Comparison of ENCODE assay signal across 32 cellular contexts in genomic region chr22:42132457-42132856, GRCh38. TPM values are rescaled to one million over a fixed set of nuclear protein-coding genes. Genes with fewer than 3 reads are reported as not detected.
DNase-seq lines count a peak whose midpoint lies in the region; ATAC-seq and TF ChIP-seq lines count a peak whose summit lies in the region.
"Had no signal": no experiment of that assay in that cellular context is flagged by ENCODE, and none has a peak within 500 bp of the region (broad histone marks: within the 10 kb centered on the region; RNA-seq: fewer than 3 reads in every experiment).

No MANE protein-coding gene starts in this region.

- H3K27me3 Mint-ChIP-seq in endodermal cell (ENCODE audit: insufficient read depth): peaks cover 10% of the 10 kb centered on the region
- H3K27me3 Mint-ChIP-seq in stimulated activated naive B cell treated with anti-CD40 and anti-IgM and Interleukin-4, amounts not matched to agents 10 μg/mL and 1 μg/mL and 100 μg/mL, for 72 hours: no peaks in the 10 kb centered on the region
- H3K27me3 Mint-ChIP-seq: activated CD8-positive, alpha-beta T cell treated with anti-CD3 and anti-CD28 coated beads for 36 hours; activated naive CD8-positive, alpha-beta T cell treated with anti-CD3 and anti-CD28 coated beads, Interleukin-2, amount 10 ng/mL, durations not matched to agents 7 days and 5 days; stimulated activated naive CD8-positive, alpha-beta T cell treated with anti-CD3 and anti-CD28 coated beads, Interleukin-15, Interleukin-2, amounts not matched to agents 100 ng/mL and 50 ng/mL, for 24 hours had no signal

- no peak overlapping the region for H3K9ac ChIP-seq in endodermal cell (ENCODE audit: extremely low read depth, low read length, poor library complexity, severe bottlenecking)

- H3K27ac ChIP-seq in HEK293 (ENCODE audit: extremely low read depth, low read depth, low read length) (no peak overlapping the region), endodermal cell (ENCODE audit: low read depth, low read length) (no peak overlapping the region), PC-9 (no peak overlapping the region)
- H3K27ac ChIP-seq: A549, ascending aorta, gastroesophageal sphincter, hepatocyte, HL-60, left lung, neutrophil, RWPE1, thyroid gland had no signal

- H3K36me3 ChIP-seq in HEK293 (ENCODE audit: control insufficient read depth in 2 of 2, insufficient read depth in 1 of 2, low read length in 2 of 2): no peaks in the 10 kb centered on the region
- H3K36me3 ChIP-seq in endodermal cell (ENCODE audit: control insufficient read depth, insufficient read depth, low read length): no peaks in the 10 kb centered on the region
- H3K36me3 ChIP-seq in PC-9 (ENCODE audit: low read depth): no peaks in the 10 kb centered on the region
- H3K36me3 ChIP-seq: ascending aorta, gastroesophageal sphincter, left lung, neutrophil, thyroid gland had no signal

- H2AFZ ChIP-seq in PC-9: no peak overlapping the region
- H2AFZ ChIP-seq: hepatocyte had no signal

- no peak overlapping the region for H3K27ac Mint-ChIP-seq in endodermal cell
- peak overlapping the region; percentile 85 for H3K27ac Mint-ChIP-seq in stimulated activated naive B cell treated with anti-CD40 and anti-IgM and Interleukin-4, amounts not matched to agents 10 μg/mL and 1 μg/mL and 100 μg/mL, for 72 hours
- H3K27ac Mint-ChIP-seq: activated CD8-positive, alpha-beta T cell treated with anti-CD3 and anti-CD28 coated beads for 36 hours; activated naive CD8-positive, alpha-beta T cell treated with anti-CD3 and anti-CD28 coated beads, Interleukin-2, amount 10 ng/mL, durations not matched to agents 7 days and 5 days; stimulated activated naive CD8-positive, alpha-beta T cell treated with anti-CD3 and anti-CD28 coated beads, Interleukin-15, Interleukin-2, amounts not matched to agents 100 ng/mL and 50 ng/mL, for 24 hours had no signal

- H3K27me3 ChIP-seq in endodermal cell (ENCODE audit: control insufficient read depth, insufficient read depth, low read length, poor library complexity, severe bottlenecking) (no peaks in the 10 kb centered on the region), PC-9 (ENCODE audit: insufficient read depth, low read depth) (no peaks in the 10 kb centered on the region)
- H3K27me3 ChIP-seq: ascending aorta, hepatocyte, neutrophil, thyroid gland had no signal

- H3K79me2 ChIP-seq in PC-9 (ENCODE audit: low read depth): no peaks in the 10 kb centered on the region
- H3K79me2 ChIP-seq: hepatocyte had no signal

- CTCF ChIA-PET in HEK293 (lab: Yijun Ruan, JAX) (interaction anchor here (0.5 to 0.6 kb wide), 3 partner anchors 42 to 164 kb away, joined by 3 read pairs; no protein-coding TSS in a partner anchor), PC-9 (lab: Charles Lee) (no interaction called here)

- no peak overlapping the region for H3K4me3 Mint-ChIP-seq in endodermal cell
- no peak overlapping the region for H3K4me3 Mint-ChIP-seq in stimulated activated naive B cell treated with anti-CD40 and anti-IgM and Interleukin-4, amounts not matched to agents 10 μg/mL and 1 μg/mL and 100 μg/mL, for 72 hours
- H3K4me3 Mint-ChIP-seq: activated CD8-positive, alpha-beta T cell treated with anti-CD3 and anti-CD28 coated beads for 36 hours; activated naive CD8-positive, alpha-beta T cell treated with anti-CD3 and anti-CD28 coated beads, Interleukin-2, amount 10 ng/mL, durations not matched to agents 7 days and 5 days; stimulated activated naive CD8-positive, alpha-beta T cell treated with anti-CD3 and anti-CD28 coated beads, Interleukin-15, Interleukin-2, amounts not matched to agents 100 ng/mL and 50 ng/mL, for 24 hours had no signal

- H3K4me1 Mint-ChIP-seq in endodermal cell: no peaks in the 10 kb centered on the region
- peaks cover 0 to 4% of the 10 kb centered on the region in 2 donors for H3K4me1 Mint-ChIP-seq in stimulated activated naive B cell treated with anti-CD40 and anti-IgM and Interleukin-4, amounts not matched to agents 10 μg/mL and 1 μg/mL and 100 μg/mL, for 72 hours
- H3K4me1 Mint-ChIP-seq: activated naive CD8-positive, alpha-beta T cell treated with anti-CD3 and anti-CD28 coated beads, Interleukin-2, amount 10 ng/mL, durations not matched to agents 7 days and 5 days had no signal

- peak; percentile 22 for DNase-seq in NCI-H748 (lab: John Stamatoyannopoulos, UW; ENCODE audit: unreplicated experiment)
- no peak for DNase-seq in NCI-H748 treated with DMSO at 0.1 percent for 48 hours (lab: John Stamatoyannopoulos, UW)
- no peak for DNase-seq in endodermal cell
- no peak for DNase-seq in stimulated activated naive B cell treated with anti-CD40 and anti-IgM and Interleukin-4, amounts not matched to agents 10 μg/mL and 1 μg/mL and 100 μg/mL, for 72 hours
- DNase-seq in PC-9: no peak
- no peak for DNase-seq in C1 segment of cervical spinal cord (lab: John Stamatoyannopoulos, UW)
- DNase-seq: activated CD4-positive, alpha-beta T cell treated with anti-CD3 and anti-CD28 coated beads for 1 hour; activated CD8-positive, alpha-beta T cell treated with anti-CD3 and anti-CD28 coated beads for 36 hours; activated naive CD8-positive, alpha-beta T cell treated with anti-CD3 and anti-CD28 coated beads, Interleukin-2, amount 10 ng/mL, durations not matched to agents 7 days and 5 days; caudate nucleus; dermis blood vessel endothelial cell; GOT3; mesendoderm; NCI-H1048; NCI-H1694 treated with DMSO at 0.1 percent for 48 hours; NCI-H226; NCI-H774; T-helper 1 cell; thyroid gland had no signal

- H3K9me2 ChIP-seq in PC-9 (ENCODE audit: insufficient read depth): no peaks in the 10 kb centered on the region

- no peak overlapping the region for H3K4me2 ChIP-seq in PC-9
- H3K4me2 ChIP-seq: A549, hepatocyte had no signal

- no peaks in the 10 kb centered on the region for H4K20me1 ChIP-seq in PC-9 (ENCODE audit: insufficient read depth)

- BruUV-seq in PC-9 (replicated peaks; lab: Mats Ljungman, UMichigan): no TSS peak

- no peaks in the 10 kb centered on the region for H3F3A ChIP-seq in PC-9 (ENCODE audit: insufficient read depth, low read depth)

- H3K9me3 ChIP-seq in HEK293 (ENCODE audit: control insufficient read depth, insufficient read depth, low read depth, low read length) (no peaks in the 10 kb centered on the region), endodermal cell (ENCODE audit: control insufficient read depth, low read length) (peaks cover 8% of the 10 kb centered on the region), PC-9 (ENCODE audit: insufficient read depth, low read depth) (no peaks in the 10 kb centered on the region)
- H3K9me3 ChIP-seq: A549, ascending aorta, gastroesophageal sphincter, left lung, neutrophil, thyroid gland had no signal

- TF ChIP-seq CTCF in HEK293 (tag by site-specific recombination; IDR thresholded peaks at IDR 0.05) (no peak), endodermal cell (conservative IDR thresholded peaks at IDR 0.05) (peak; percentile 53), PC-9 (conservative IDR thresholded peaks at IDR 0.05) (no peak)

- 90 to 91% methylated on average over 13 of the region's 13 CpGs for WGBS in endodermal cell (ENCODE audit: insufficient coverage in 1 of 2, insufficient read length in 1 of 2), 2 experiments

- intact Hi-C loops in PC-9 (cut with micrococcal nuclease; ENCODE audit: unreplicated experiment): no loop called here

- H3K4me3 ChIP-seq in HEK293 (ENCODE audit: low read depth, low read length): no peak overlapping the region
- H3K4me3 ChIP-seq in endodermal cell (ENCODE audit: low read length): no peak overlapping the region
- H3K4me3 ChIP-seq in PC-9: no peak overlapping the region
- H3K4me3 ChIP-seq: A549, ascending aorta, gastroesophageal sphincter, hepatocyte, left lung, thyroid gland had no signal

- no peak for ATAC-seq in stimulated activated naive B cell treated with anti-CD40 and anti-IgM and Interleukin-4, amounts not matched to agents 10 μg/mL and 1 μg/mL and 100 μg/mL, for 72 hours (replicated peaks)
- no peak for ATAC-seq in GM21619 (IDR thresholded peaks at IDR 0.05; ENCODE audit: unreplicated experiment)
- ATAC-seq: A549; activated CD8-positive, alpha-beta T cell treated with anti-CD3 and anti-CD28 coated beads for 36 hours; gastroesophageal sphincter; left lung had no signal

- H3K9me3 Mint-ChIP-seq in endodermal cell: no peaks in the 10 kb centered on the region
- H3K9me3 Mint-ChIP-seq in stimulated activated naive B cell treated with anti-CD40 and anti-IgM and Interleukin-4, amounts not matched to agents 10 μg/mL and 1 μg/mL and 100 μg/mL, for 72 hours: no peaks in the 10 kb centered on the region
- H3K9me3 Mint-ChIP-seq: activated CD8-positive, alpha-beta T cell treated with anti-CD3 and anti-CD28 coated beads for 36 hours; activated naive CD8-positive, alpha-beta T cell treated with anti-CD3 and anti-CD28 coated beads, Interleukin-2, amount 10 ng/mL, durations not matched to agents 7 days and 5 days; stimulated activated naive CD8-positive, alpha-beta T cell treated with anti-CD3 and anti-CD28 coated beads, Interleukin-15, Interleukin-2, amounts not matched to agents 100 ng/mL and 50 ng/mL, for 24 hours had no signal

- peaks cover 15% of the 10 kb centered on the region for H3K36me3 Mint-ChIP-seq in endodermal cell (ENCODE audit: low read depth)
- H3K36me3 Mint-ChIP-seq in stimulated activated naive B cell treated with anti-CD40 and anti-IgM and Interleukin-4, amounts not matched to agents 10 μg/mL and 1 μg/mL and 100 μg/mL, for 72 hours: peaks cover 5 to 6% of the 10 kb centered on the region in 2 donors
- H3K36me3 Mint-ChIP-seq: activated naive CD8-positive, alpha-beta T cell treated with anti-CD3 and anti-CD28 coated beads, Interleukin-2, amount 10 ng/mL, durations not matched to agents 7 days and 5 days had no signal

- POLR2A ChIA-PET in HEK293 (lab: Yijun Ruan, JAX) (interaction anchor here (1.0 kb wide), 1 partner anchor 42 kb away, joined by 5 read pairs; the partner anchor contains the start of gene NDUFA6), PC-9 (lab: Charles Lee; ENCODE audit: unreplicated experiment) (no interaction called here)

- no peaks in the 10 kb centered on the region for H3K4me1 ChIP-seq in HEK293 (ENCODE audit: control insufficient read depth, insufficient read depth, low read length)
- no peaks in the 10 kb centered on the region for H3K4me1 ChIP-seq in endodermal cell (ENCODE audit: control insufficient read depth, insufficient read depth, low read length)
- no peaks in the 10 kb centered on the region for H3K4me1 ChIP-seq in PC-9 (replicated peaks; ENCODE audit: insufficient read depth)
- H3K4me1 ChIP-seq: A549, ascending aorta, gastroesophageal sphincter, left lung, thyroid gland had no signal

RNA-seq across cellular contexts. Expression of gene CYP2D6, which starts 1.8 kb away (rescaled TPM):
- total RNA-seq in endodermal cell: 10 to 100 TPM in 1 of 2 donors, 1 to 10 TPM in 1; 5.6 to 10.9 TPM
- 1.8 TPM for polyA plus RNA-seq in endodermal cell (2013, experiment 1 of 2)
- 2.5 TPM for polyA plus RNA-seq in endodermal cell (2013, experiment 2 of 2)
- total RNA-seq in PC-9 (2021): 6.7 TPM in 2 replicates
- total RNA-seq: myocyte, skeletal muscle tissue had no signal

RNA-seq across cellular contexts. Expression of gene NDUFA6, which starts 41.9 kb away (rescaled TPM):
- 100 to 1,000 TPM in 1 of 2 donors, 10 to 100 TPM in 1; 83.4 to 103 TPM for total RNA-seq in endodermal cell
- polyA plus RNA-seq in endodermal cell (2013, experiment 1 of 2): 109 TPM
- polyA plus RNA-seq in endodermal cell (2013, experiment 2 of 2): 122 TPM
- 71.5 and 84.9 TPM in 2 replicates for total RNA-seq in PC-9 (2021)

RNA-seq across cellular contexts. Expression of gene SMDT1, which starts 53.0 kb away (rescaled TPM):
- total RNA-seq in endodermal cell: 10 to 100 TPM; 29.5 to 41.3 TPM
- polyA plus RNA-seq in endodermal cell (2013, experiment 1 of 2): 78.4 TPM
- polyA plus RNA-seq in endodermal cell (2013, experiment 2 of 2): 71.9 TPM
- 55.3 and 72.8 TPM in 2 replicates for total RNA-seq in PC-9 (2021)

RNA-seq across cellular contexts. Expression of gene PHETA2, which starts 58.4 kb away (rescaled TPM):
- total RNA-seq in endodermal cell (1 to 10 TPM; 8.1 to 9.0 TPM), PC-9 (2021) (4.5 TPM in 2 replicates)
- 2.6 TPM for polyA plus RNA-seq in endodermal cell (2013, experiment 1 of 2)
- polyA plus RNA-seq in endodermal cell (2013, experiment 2 of 2): 2.5 TPM
